In the genomic region with DNA sequence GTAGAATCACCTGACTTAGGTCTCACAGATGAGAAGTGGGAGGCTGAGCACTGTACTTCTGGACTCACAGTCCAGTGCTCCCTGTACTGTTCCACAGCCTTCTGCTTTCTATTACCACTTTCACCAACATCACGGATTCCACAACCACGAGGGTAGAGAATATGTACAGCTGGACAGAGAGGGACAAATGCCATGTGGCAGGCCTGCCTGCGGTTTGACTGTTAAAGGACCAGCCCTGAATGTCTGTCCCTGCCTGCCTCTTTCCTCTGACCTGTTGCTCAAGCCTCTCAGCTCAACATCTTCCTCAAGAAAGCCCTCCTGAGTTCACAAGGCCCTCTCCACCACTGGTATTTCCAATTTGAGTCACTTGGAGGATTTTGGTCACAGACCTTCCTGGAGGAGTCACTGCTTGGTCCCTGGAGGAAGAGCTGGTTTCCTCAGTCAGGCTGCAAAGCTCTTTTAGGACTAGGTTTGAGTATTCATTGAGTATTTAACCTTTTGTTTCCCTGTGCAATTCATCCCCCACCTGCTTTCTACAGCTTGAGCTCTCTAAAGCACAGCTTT, we compare ENCODE assay signal across 23 cellular contexts. TPM values are rescaled to one million over a fixed set of nuclear protein-coding genes. Genes with fewer than 3 reads are reported as not detected.
DNase-seq lines count a peak whose midpoint lies in the region; ATAC-seq, FAIRE-seq and TF ChIP-seq lines count a peak whose summit lies in the region.
"Had no signal": no experiment of that assay in that cellular context is flagged by ENCODE, and none has a peak within 500 bp of the region (broad histone marks: within the 10 kb centered on the region; RNA-seq: fewer than 3 reads in every experiment).

No MANE protein-coding gene starts in this region.

- CTCF ChIA-PET in activated CD8-positive, alpha-beta memory T cell treated with anti-CD3 and anti-CD28 coated beads, Interleukin-2, amount 10 ng/mL, durations not matched to agents 7 days and 5 days (lab: Charles Lee): no interaction called here

- no peak for TF ChIP-seq POLR2A in GM12891 (IDR thresholded peaks at IDR 0.05; ENCODE audit: low read depth, low read length)

- H3K27me3 Mint-ChIP-seq in activated CD8-positive, alpha-beta memory T cell treated with anti-CD3 and anti-CD28 coated beads, Interleukin-2, amount 10 ng/mL, durations not matched to agents 7 days and 5 days: no peaks in the 10 kb centered on the region
- no peaks in the 10 kb centered on the region for H3K27me3 Mint-ChIP-seq in activated T-helper 1 cell treated with anti-CD3 and anti-CD28 coated beads, Interleukin-12 subunit alpha, Interleukin-12 subunit beta, Interleukin-2, Interleukin-4 antibody, amounts not matched to agents 30 ng/mL and 10 ng/mL and 1 ng/mL, durations not matched to agents 14 hours and 24 hours and 36 hours (ENCODE audit: insufficient read depth)

- H3K36me3 Mint-ChIP-seq in activated CD8-positive, alpha-beta memory T cell treated with anti-CD3 and anti-CD28 coated beads, Interleukin-2, amount 10 ng/mL, durations not matched to agents 7 days and 5 days: no peaks in the 10 kb centered on the region
- H3K36me3 Mint-ChIP-seq in activated T-helper 1 cell treated with anti-CD3 and anti-CD28 coated beads, Interleukin-12 subunit alpha, Interleukin-12 subunit beta, Interleukin-2, Interleukin-4 antibody, amounts not matched to agents 30 ng/mL and 10 ng/mL and 1 ng/mL, durations not matched to agents 14 hours and 24 hours and 36 hours (ENCODE audit: low read depth): peaks cover 13% of the 10 kb centered on the region
- H3K36me3 Mint-ChIP-seq: activated naive CD4-positive, alpha-beta T cell treated with anti-CD3 and anti-CD28 coated beads, Interleukin-2, amount 10 ng/mL, durations not matched to agents 7 days and 5 days had no signal

- no peak for DNase-seq in activated CD8-positive, alpha-beta memory T cell treated with anti-CD3 and anti-CD28 coated beads, Interleukin-2, amount 10 ng/mL, durations not matched to agents 7 days and 5 days
- DNase-seq in activated CD8-positive, alpha-beta memory T cell treated with anti-CD3 and anti-CD28 coated beads, Interleukin-2, amount 50 U/mL, for 4 hours: no peak
- DNase-seq in GM12891 (ENCODE audit: insufficient read length, low spot score): no peak
- DNase-seq in activated T-helper 1 cell treated with anti-CD3 and anti-CD28 coated beads, Interleukin-12 subunit alpha, Interleukin-12 subunit beta, Interleukin-2, Interleukin-4 antibody, amounts not matched to agents 30 ng/mL and 10 ng/mL and 1 ng/mL, durations not matched to agents 14 hours and 24 hours and 36 hours (ENCODE audit: low spot score): no peak
- DNase-seq in myocyte (ENCODE audit: low read depth): peak; percentile 13
- DNase-seq in DMS153 treated with DMSO at 0.1 percent for 48 hours (lab: John Stamatoyannopoulos, UW; ENCODE audit: unreplicated experiment): no peak
- DNase-seq: activated CD4-positive, alpha-beta T cell treated with anti-CD3 and anti-CD28 coated beads for 4 hours; activated CD8-positive, alpha-beta memory T cell treated with anti-CD3 and anti-CD28 coated beads, Interleukin-2, amount 50 U/mL, for 48 hours; activated naive CD4-positive, alpha-beta T cell treated with anti-CD3 and anti-CD28 coated beads, Interleukin-2, amount 10 ng/mL, durations not matched to agents 7 days and 5 days; BE2C; COR-L47; DMS79; GF-D8; NCI-H187; NCI-H69; stimulated activated CD4-positive, alpha-beta T cell treated with anti-CD3 and anti-CD28 coated beads, Interleukin-15, amount 100 ng/mL, for 24 hours; T-helper 2 cell; upper lobe of left lung had no signal

- intact Hi-C loops in activated T-helper 1 cell treated with anti-CD3 and anti-CD28 coated beads, Interleukin-12 subunit alpha, Interleukin-12 subunit beta, Interleukin-2, Interleukin-4 antibody, amounts not matched to agents 30 ng/mL and 10 ng/mL and 1 ng/mL, durations not matched to agents 14 hours and 24 hours and 36 hours (cut with micrococcal nuclease): no loop called here

- peak; percentile 67 for FAIRE-seq in GM12891 (lab: Jason Lieb, UNC)
- FAIRE-seq: H54, islet of Langerhans had no signal

- peaks cover 33% of the 10 kb centered on the region for H3K4me1 Mint-ChIP-seq in activated CD8-positive, alpha-beta memory T cell treated with anti-CD3 and anti-CD28 coated beads, Interleukin-2, amount 10 ng/mL, durations not matched to agents 7 days and 5 days
- peaks cover 59% of the 10 kb centered on the region for H3K4me1 Mint-ChIP-seq in activated T-helper 1 cell treated with anti-CD3 and anti-CD28 coated beads, Interleukin-12 subunit alpha, Interleukin-12 subunit beta, Interleukin-2, Interleukin-4 antibody, amounts not matched to agents 30 ng/mL and 10 ng/mL and 1 ng/mL, durations not matched to agents 14 hours and 24 hours and 36 hours (ENCODE audit: low read depth)

- no peak overlapping the region for H3K4me3 Mint-ChIP-seq in activated CD8-positive, alpha-beta memory T cell treated with anti-CD3 and anti-CD28 coated beads, Interleukin-2, amount 10 ng/mL, durations not matched to agents 7 days and 5 days
- peak overlapping the region; percentile 42 for H3K4me3 Mint-ChIP-seq in activated T-helper 1 cell treated with anti-CD3 and anti-CD28 coated beads, Interleukin-12 subunit alpha, Interleukin-12 subunit beta, Interleukin-2, Interleukin-4 antibody, amounts not matched to agents 30 ng/mL and 10 ng/mL and 1 ng/mL, durations not matched to agents 14 hours and 24 hours and 36 hours
- H3K4me3 Mint-ChIP-seq: activated naive CD4-positive, alpha-beta T cell treated with anti-CD3 and anti-CD28 coated beads, Interleukin-2, amount 10 ng/mL, durations not matched to agents 7 days and 5 days had no signal

- ATAC-seq in activated CD8-positive, alpha-beta memory T cell treated with anti-CD3 and anti-CD28 coated beads, Interleukin-2, amount 10 ng/mL, durations not matched to agents 7 days and 5 days: peak; percentile 18
- no peak for ATAC-seq in GM19455 (IDR thresholded peaks at IDR 0.05; ENCODE audit: unreplicated experiment)
- ATAC-seq in HG02763 (IDR thresholded peaks at IDR 0.05; ENCODE audit: unreplicated experiment): no peak
- ATAC-seq: sciatic nerve had no signal

- no peaks in the 10 kb centered on the region for H3K9me3 Mint-ChIP-seq in activated CD8-positive, alpha-beta memory T cell treated with anti-CD3 and anti-CD28 coated beads, Interleukin-2, amount 10 ng/mL, durations not matched to agents 7 days and 5 days (ENCODE audit: low read depth)
- H3K9me3 Mint-ChIP-seq in activated T-helper 1 cell treated with anti-CD3 and anti-CD28 coated beads, Interleukin-12 subunit alpha, Interleukin-12 subunit beta, Interleukin-2, Interleukin-4 antibody, amounts not matched to agents 30 ng/mL and 10 ng/mL and 1 ng/mL, durations not matched to agents 14 hours and 24 hours and 36 hours: no peaks in the 10 kb centered on the region
- H3K9me3 Mint-ChIP-seq: activated naive CD4-positive, alpha-beta T cell treated with anti-CD3 and anti-CD28 coated beads, Interleukin-2, amount 10 ng/mL, durations not matched to agents 7 days and 5 days had no signal

- no peak overlapping the region for H3K27ac Mint-ChIP-seq in activated CD8-positive, alpha-beta memory T cell treated with anti-CD3 and anti-CD28 coated beads, Interleukin-2, amount 10 ng/mL, durations not matched to agents 7 days and 5 days
- H3K27ac Mint-ChIP-seq in activated T-helper 1 cell treated with anti-CD3 and anti-CD28 coated beads, Interleukin-12 subunit alpha, Interleukin-12 subunit beta, Interleukin-2, Interleukin-4 antibody, amounts not matched to agents 30 ng/mL and 10 ng/mL and 1 ng/mL, durations not matched to agents 14 hours and 24 hours and 36 hours: peak overlapping the region; percentile 83
- H3K27ac Mint-ChIP-seq: activated naive CD4-positive, alpha-beta T cell treated with anti-CD3 and anti-CD28 coated beads, Interleukin-2, amount 10 ng/mL, durations not matched to agents 7 days and 5 days had no signal

TF ChIP-seq in GM12891, 5 proteins besides CTCF, POLR2A, EP300 and RAD21:
- TF ChIP-seq SPI1 (IDR thresholded peaks at IDR 0.05; ENCODE audit: low read depth, low read length) (no peak), TAF1 (IDR thresholded peaks at IDR 0.05; ENCODE audit: low read depth, low read length) (no peak), PAX5 (IDR thresholded peaks at IDR 0.05; ENCODE audit: insufficient read depth, low read length, severe bottlenecking) (no peak), POU2F2 (IDR thresholded peaks at IDR 0.05; ENCODE audit: low read depth, low read length) (no peak), POLR2AphosphoS5 (IDR thresholded peaks at IDR 0.05; ENCODE audit: low read depth, low read length) (no peak)

RNA-seq across cellular contexts. Expression of gene RAB11A, which starts 49.1 kb away (rescaled TPM):
- 100 to 1,000 TPM; 139 to 183 TPM for total RNA-seq in activated CD8-positive, alpha-beta memory T cell treated with anti-CD3 and anti-CD28 coated beads, Interleukin-2, amount 10 ng/mL, durations not matched to agents 7 days and 5 days
- polyA plus RNA-seq in GM12891 (2012; ENCODE audit: low read depth, missing spikeins): 250 TPM
- total RNA-seq in activated T-helper 1 cell treated with anti-CD3 and anti-CD28 coated beads, Interleukin-12 subunit alpha, Interleukin-12 subunit beta, Interleukin-2, Interleukin-4 antibody, amounts not matched to agents 30 ng/mL and 10 ng/mL and 1 ng/mL, durations not matched to agents 14 hours and 24 hours and 36 hours: 161 and 171 TPM in 2 replicates
- total RNA-seq in myocyte: 170 and 185 TPM in 2 replicates
- polyA plus RNA-seq in myocyte (2012): 173 TPM
